Comparison of ENCODE assay signal across 13 cellular contexts in genomic region chr22:17118342-17118741, GRCh38. TPM values are rescaled to one million over a fixed set of nuclear protein-coding genes. Genes with fewer than 3 reads are reported as not detected.
DNase-seq lines count a peak whose midpoint lies in the region; FAIRE-seq and TF ChIP-seq lines count a peak whose summit lies in the region.
"Had no signal": no experiment of that assay in that cellular context is flagged by ENCODE, and none has a peak within 500 bp of the region (broad histone marks: within the 10 kb centered on the region; RNA-seq: fewer than 3 reads in every experiment).

No MANE protein-coding gene starts in this region.

- no peak for TF ChIP-seq EP300 in neural cell (conservative IDR thresholded peaks at IDR 0.05; ENCODE audit: poor library complexity, severe bottlenecking)
- TF ChIP-seq EP300 in tibial nerve (IDR thresholded peaks at IDR 0.05), result no peak

- peak overlapping the region; percentile 85 for H3K27ac Mint-ChIP-seq in T-helper 1 cell treated with Interleukin-12 subunit alpha and Interleukin-12 subunit beta and Interleukin-4 antibody, amounts not matched to agents 30 μg/mL and 1 μg/mL, for 36 hours
- H3K27ac Mint-ChIP-seq in IgD-negative memory B cell, result peak overlapping the region in 1 of 3 donors; percentile 29

- H3K27me3 ChIP-seq in bronchial epithelial cell (ENCODE audit: control insufficient read depth, insufficient read depth, low read length) (peaks cover 20% of the 10 kb centered on the region), neural cell (ENCODE audit: insufficient read depth, low read depth, low read length) (no peaks in the 10 kb centered on the region), tibial nerve (peaks cover 0 to 34% of the 10 kb centered on the region in 2 donors)
- H3K27me3 ChIP-seq: MG63 had no signal

- peaks cover 5% of the 10 kb centered on the region for H3K36me3 Mint-ChIP-seq in T-helper 1 cell treated with Interleukin-12 subunit alpha and Interleukin-12 subunit beta and Interleukin-4 antibody, amounts not matched to agents 30 μg/mL and 1 μg/mL, for 36 hours (ENCODE audit: low read depth)
- peaks cover 2% of the 10 kb centered on the region for H3K36me3 Mint-ChIP-seq in IgD-negative memory B cell

- DNase-seq in T-helper 1 cell (no peak), bronchial epithelial cell (ENCODE audit: low read depth) (no peak), NCI-H2171 treated with DMSO at 0.1 percent for 48 hours (lab: John Stamatoyannopoulos, UW) (no peak), RPMI8226 (no peak), tibial nerve (ENCODE audit: low spot score in 2 of 2) (no peak)
- DNase-seq: GF-D8, kidney, MG63, NCI-H2081, psoas muscle had no signal

- peak; percentile 50 for FAIRE-seq in bronchial epithelial cell (lab: Jason Lieb, UNC)
- FAIRE-seq: kidney had no signal

- TF ChIP-seq POLR2A in tibial nerve (IDR thresholded peaks at IDR 0.05), result no peak

- TF ChIP-seq CTCF in bronchial epithelial cell (IDR thresholded peaks at IDR 0.05; ENCODE audit: insufficient read depth, low read length, severe bottlenecking) (no peak), neural cell (IDR thresholded peaks at IDR 0.05; ENCODE audit: poor library complexity, severe bottlenecking) (no peak), tibial nerve (IDR thresholded peaks at IDR 0.05) (no peak)

- no peak overlapping the region for H3K27ac ChIP-seq in neural cell (ENCODE audit: low read length)
- H3K27ac ChIP-seq in tibial nerve, result no peak overlapping the region
- H3K27ac ChIP-seq: psoas muscle had no signal

- H3K4me3 ChIP-seq in bronchial epithelial cell (ENCODE audit: low read depth, low read length) (no peak overlapping the region), neural cell (ENCODE audit: low read length) (peak overlapping the region; percentile 76), tibial nerve (no peak overlapping the region)
- H3K4me3 ChIP-seq: MG63, psoas muscle had no signal

- no peaks in the 10 kb centered on the region for H3K9me3 Mint-ChIP-seq in T-helper 1 cell treated with Interleukin-12 subunit alpha and Interleukin-12 subunit beta and Interleukin-4 antibody, amounts not matched to agents 30 μg/mL and 1 μg/mL, for 36 hours
- H3K9me3 Mint-ChIP-seq in IgD-negative memory B cell, result no peaks in the 10 kb centered on the region

- peak overlapping the region; percentile 52 for H3K4me2 ChIP-seq in neural cell (ENCODE audit: low read length)

- H3F3A ChIP-seq in neural cell (ENCODE audit: insufficient read depth, low read length, poor library complexity, severe bottlenecking), result no peaks in the 10 kb centered on the region

- no peak overlapping the region for H3K9ac ChIP-seq in neural cell (ENCODE audit: low read length)

- peak overlapping the region; percentile 69 for H3K4me3 Mint-ChIP-seq in T-helper 1 cell treated with Interleukin-12 subunit alpha and Interleukin-12 subunit beta and Interleukin-4 antibody, amounts not matched to agents 30 μg/mL and 1 μg/mL, for 36 hours
- H3K4me3 Mint-ChIP-seq in IgD-negative memory B cell, result peak overlapping the region; percentile 0 to 88 (median 66)

- H3K9me3 ChIP-seq in neural cell (ENCODE audit: low read length) (no peaks in the 10 kb centered on the region), tibial nerve (no peaks in the 10 kb centered on the region)
- H3K9me3 ChIP-seq: MG63, psoas muscle had no signal

- peaks cover 52% of the 10 kb centered on the region for H3K4me1 Mint-ChIP-seq in T-helper 1 cell treated with Interleukin-12 subunit alpha and Interleukin-12 subunit beta and Interleukin-4 antibody, amounts not matched to agents 30 μg/mL and 1 μg/mL, for 36 hours (ENCODE audit: low read depth)
- H3K4me1 Mint-ChIP-seq in IgD-negative memory B cell, result peaks cover 22 to 35% (median 27%) of the 10 kb centered on the region in 3 donors

- H4K20me1 ChIP-seq in neural cell (ENCODE audit: insufficient read depth), result no peaks in the 10 kb centered on the region

- no peak for TF ChIP-seq RAD21 in neural cell (conservative IDR thresholded peaks at IDR 0.05)

- H3K9me2 ChIP-seq in neural cell (ENCODE audit: insufficient read depth, low read length), result no peaks in the 10 kb centered on the region

- H3K36me3 ChIP-seq in bronchial epithelial cell (ENCODE audit: control insufficient read depth, insufficient read depth, low read length) (no peaks in the 10 kb centered on the region), neural cell (ENCODE audit: insufficient read depth, low read length) (no peaks in the 10 kb centered on the region), tibial nerve (no peaks in the 10 kb centered on the region)
- H3K36me3 ChIP-seq: MG63 had no signal

- H3K27me3 Mint-ChIP-seq in T-helper 1 cell treated with Interleukin-12 subunit alpha and Interleukin-12 subunit beta and Interleukin-4 antibody, amounts not matched to agents 30 μg/mL and 1 μg/mL, for 36 hours (ENCODE audit: low read depth), result peaks cover 34% of the 10 kb centered on the region
- H3K27me3 Mint-ChIP-seq in IgD-negative memory B cell, result peaks cover 29% of the 10 kb centered on the region

- H3K79me2 ChIP-seq in neural cell (replicated peaks; ENCODE audit: insufficient read depth, low read length), result peaks cover 7% of the 10 kb centered on the region

- peaks cover 0 to 14% (median 4%) of the 10 kb centered on the region in 4 donors for H3K4me1 ChIP-seq in tibial nerve

- no peak overlapping the region for H2AFZ ChIP-seq in neural cell (ENCODE audit: low read depth, low read length)

- WGBS in tibial nerve, 2 donors, result 81 to 83% methylated on average over 4 of the region's 4 CpGs

TF ChIP-seq in neural cell, 6 proteins besides CTCF, POLR2A, EP300 and RAD21:
- TF ChIP-seq EZH2 (IDR thresholded peaks at IDR 0.05; ENCODE audit: borderline replicate concordance, insufficient read depth, low read length, poor library complexity, severe bottlenecking) (no peak), REST (IDR thresholded peaks at IDR 0.05; ENCODE audit: borderline replicate concordance) (no peak), POLR2AphosphoS5 (IDR thresholded peaks at IDR 0.05) (no peak), MXI1 (conservative IDR thresholded peaks at IDR 0.05; ENCODE audit: poor library complexity, severe bottlenecking) (no peak), SMC3 (conservative IDR thresholded peaks at IDR 0.05; ENCODE audit: poor library complexity) (no peak), TAF1 (IDR thresholded peaks at IDR 0.05; ENCODE audit: low read depth) (no peak)

RNA-seq across cellular contexts. Expression of gene TMEM121B, which starts 2.8 kb away (rescaled TPM):
- polyA plus RNA-seq in IgD-negative memory B cell (not detected), neural cell (15.8 and 16.8 TPM in 2 replicates)
- total RNA-seq in bronchial epithelial cell (not detected in 2 replicates), tibial nerve (1 to 10 TPM in 1 of 4 donors, under 1 TPM in 3; under 0.01 to 1.2 (median 0.75) TPM)
- 24.6 and 26.7 TPM in 2 replicates for polyA minus RNA-seq in neural cell

RNA-seq across cellular contexts. Expression of gene IL17RA, which starts 33.5 kb away (rescaled TPM):
- polyA plus RNA-seq in IgD-negative memory B cell, result 13.5 TPM
- 3.7 and 4.4 TPM in 2 replicates for total RNA-seq in bronchial epithelial cell
- polyA plus RNA-seq in neural cell, result 0.08 and 0.52 TPM in 2 replicates
- polyA minus RNA-seq in neural cell, result 0.12 and 0.24 TPM in 2 replicates
- total RNA-seq in tibial nerve, result 10 to 100 TPM; 17.8 to 24.6 (median 20.0) TPM

RNA-seq across cellular contexts. Expression of gene HDHD5, which starts 40.7 kb away (rescaled TPM):
- 49.4 TPM for polyA plus RNA-seq in IgD-negative memory B cell
- 41.9 and 50.5 TPM in 2 replicates for total RNA-seq in bronchial epithelial cell
- 91.3 and 95.3 TPM in 2 replicates for polyA plus RNA-seq in neural cell
- polyA minus RNA-seq in neural cell, result 44.5 and 51.9 TPM in 2 replicates
- total RNA-seq in tibial nerve, result 10 to 100 TPM; 34.7 to 51.3 (median 44.3) TPM
